ENCODE assay signal across 9 cellular contexts in genomic region chr3:45939341-45939771, GRCh38. TPM values are rescaled to one million over a fixed set of nuclear protein-coding genes. Genes with fewer than 3 reads are reported as not detected.
DNase-seq lines count a peak whose midpoint lies in the region; ATAC-seq and TF ChIP-seq lines count a peak whose summit lies in the region.
"Had no signal": no experiment of that assay in that cellular context is flagged by ENCODE, and none has a peak within 500 bp of the region (broad histone marks: within the 10 kb centered on the region; RNA-seq: fewer than 3 reads in every experiment).

No MANE protein-coding gene starts in this region.

- H3K27me3 ChIP-seq in GM23248 (replicated peaks; ENCODE audit: insufficient read depth), result no peaks in the 10 kb centered on the region
- H3K27me3 ChIP-seq in psoas muscle (ENCODE audit: insufficient read depth in 3 of 3, low read length in 2 of 3), result no peaks in the 10 kb centered on the region
- H3K27me3 ChIP-seq in spleen (replicated peaks in 1 of 7), result no peaks in the 10 kb centered on the region
- H3K27me3 ChIP-seq: heart left ventricle had no signal

- no peak overlapping the region for H2AFZ ChIP-seq in GM23248

- no peaks in the 10 kb centered on the region for H3F3A ChIP-seq in GM23248 (ENCODE audit: insufficient read depth)

- DNase-seq in GM23248 (peak; percentile 14), NCI-H82 treated with DMSO at 0.1 percent for 48 hours (lab: John Stamatoyannopoulos, UW; ENCODE audit: unreplicated experiment) (peak; percentile 32), epithelial cell of esophagus (ENCODE audit: low read depth) (peak; percentile 22), psoas muscle (no peak), spleen (no peak), A172 (ENCODE audit: low spot score) (no peak)
- DNase-seq in activated naive CD4-positive, alpha-beta T cell treated with anti-CD3 and anti-CD28 coated beads, Interleukin-2, amount 50 U/mL, for 16 hours, result no peak

- H3K4me3 ChIP-seq in GM23248, result no peak overlapping the region
- no peak overlapping the region for H3K4me3 ChIP-seq in epithelial cell of esophagus (ENCODE audit: low read length)
- H3K4me3 ChIP-seq in psoas muscle, result no peak overlapping the region
- no peak overlapping the region for H3K4me3 ChIP-seq in spleen
- H3K4me3 ChIP-seq: heart left ventricle had no signal

- H3K9ac ChIP-seq in GM23248, result no peak overlapping the region

- intact Hi-C loops in psoas muscle (cut with DNase I), result loop anchor here (1.0 to 5.0 kb wide), 3 partner anchors 58 to 139 kb away; partner anchors contain the start of gene FYCO1 (in 1 of the 2)
- intact Hi-C loops in spleen (cut with DNase I; ENCODE audit: low total_unique reads), result loop anchor here (2.0 to 5.0 kb wide), 2 partner anchors 139 to 433 kb away; partner anchors contain the start of gene CCR5

- H3K4me1 ChIP-seq in GM23248 (ENCODE audit: insufficient read depth) (peaks cover 5% of the 10 kb centered on the region), psoas muscle (peaks cover 28% of the 10 kb centered on the region), spleen (peaks cover 0 to 35% (median 16%) of the 10 kb centered on the region in 6 donors)

- no peaks in the 10 kb centered on the region for H4K20me1 ChIP-seq in GM23248 (ENCODE audit: insufficient read depth)

- H3K4me2 ChIP-seq in GM23248 (ENCODE audit: unreplicated experiment), result no peak overlapping the region

- H3K36me3 ChIP-seq in GM23248 (ENCODE audit: low read depth) (no peaks in the 10 kb centered on the region), psoas muscle (ENCODE audit: insufficient read depth in 1 of 2, low read depth in 1 of 2) (peaks cover 0 to 45% of the 10 kb centered on the region in 2 donors), spleen (peaks cover 0 to 64% (median 28%) of the 10 kb centered on the region in 6 donors)

- WGBS in GM23248 (ENCODE audit: low coverage in 1 of 2, low lambda C conversion rate in 2 of 2, missing lambda C conversion rate in 2 of 2), 2 experiments, result 21 to 26% methylated on average over 5 of the region's 5 CpGs
- 31 to 43% (median 36%) methylated on average over 5 of the region's 5 CpGs for WGBS in psoas muscle, 3 donors
- 48 to 80% (median 67%) methylated on average over 5 of the region's 5 CpGs for WGBS in spleen, 5 donors

- H3K9me2 ChIP-seq in GM23248 (ENCODE audit: insufficient read depth), result no peaks in the 10 kb centered on the region

- no peaks in the 10 kb centered on the region for H3K79me2 ChIP-seq in GM23248 (ENCODE audit: insufficient read depth)

- H3K9me3 ChIP-seq in GM23248 (ENCODE audit: low read depth) (no peaks in the 10 kb centered on the region), psoas muscle (no peaks in the 10 kb centered on the region), spleen (no peaks in the 10 kb centered on the region)
- H3K9me3 ChIP-seq: heart left ventricle had no signal

- TF ChIP-seq POLR2A in spleen (IDR thresholded peaks at IDR 0.05), result no peak

- H3K27ac ChIP-seq in GM23248 (no peak overlapping the region), psoas muscle (peak overlapping the region; percentile 78), spleen (peak overlapping the region in 4 of 8 donors; percentile 25 to 65 (median 47))

- in situ Hi-C loops in GM23248 (cut with MboI), result loop anchor here (25.0 kb wide), 1 partner anchor 423 kb away; the partner anchor contains the start of genes CCR2 and CCR5

- peak; percentile 10 to 40 (median 26) for ATAC-seq in psoas muscle
- ATAC-seq in HG02870 (IDR thresholded peaks at IDR 0.05; ENCODE audit: unreplicated experiment), result no peak

- no peak for TF ChIP-seq CTCF in epithelial cell of esophagus (IDR thresholded peaks at IDR 0.05; ENCODE audit: insufficient read depth, low read depth, low read length, missing control alignments)
- TF ChIP-seq CTCF in psoas muscle (IDR thresholded peaks at IDR 0.05), result no peak
- TF ChIP-seq CTCF in spleen (IDR thresholded peaks at IDR 0.05 in 8 of 11, conservative IDR thresholded peaks at IDR 0.05 in 3 of 11), result no peak

RNA-seq across cellular contexts. Expression of gene CXCR6, which starts 3.9 kb away (rescaled TPM):
- not detected in 2 replicates for total RNA-seq in GM23248 (2014; rRNA removed; shearing (Covaris generic))
- not detected in 2 replicates for polyA plus RNA-seq in GM23248 (2016; fragmentation: Nextera tagmentation; extraction: Ambion mirVana)
- under 1 TPM in 1 of 4 donors, not detected in 3; 0.50 TPM for total RNA-seq in psoas muscle
- under 1 TPM in 2 of 3 donors, not detected in 1; 0.05 to 0.10 TPM for polyA plus RNA-seq in psoas muscle
- 10 to 100 TPM in 5 of 7 donors, 1 to 10 TPM in 2; 6.6 to 35.3 (median 16.0) TPM for total RNA-seq in spleen
- 1 to 10 TPM; 2.5 to 3.7 (median 2.6) TPM for polyA plus RNA-seq in spleen
- total RNA-seq in A172 (2014; rRNA removed; shearing (Covaris generic)), result not detected in 2 replicates

RNA-seq across cellular contexts. Expression of gene CCR9, which starts 53.0 kb away (rescaled TPM):
- not detected in 2 replicates for total RNA-seq in GM23248 (2014; rRNA removed; shearing (Covaris generic))
- not detected in 2 replicates for polyA plus RNA-seq in GM23248 (2016; fragmentation: Nextera tagmentation; extraction: Ambion mirVana)
- not detected for total RNA-seq in psoas muscle
- polyA plus RNA-seq in psoas muscle, result under 1 TPM in 1 of 3 donors, not detected in 2; 0.03 TPM
- total RNA-seq in spleen, result 1 to 10 TPM; 1.2 to 3.6 (median 1.7) TPM
- polyA plus RNA-seq in spleen, result 1 to 10 TPM; 1.1 to 1.3 (median 1.3) TPM
- total RNA-seq in A172 (2014; rRNA removed; shearing (Covaris generic)), result not detected in 2 replicates
- total RNA-seq: heart left ventricle had no signal

RNA-seq across cellular contexts. Expression of gene FYCO1, which starts 56.3 kb away (rescaled TPM):
- total RNA-seq in GM23248 (2014; rRNA removed; shearing (Covaris generic)), result 12.8 and 13.4 TPM in 2 replicates
- polyA plus RNA-seq in GM23248 (2016; fragmentation: Nextera tagmentation; extraction: Ambion mirVana), result 6.2 and 6.3 TPM in 2 replicates
- total RNA-seq in psoas muscle, result 100 to 1,000 TPM in 3 of 4 donors, 10 to 100 TPM in 1; 60.1 to 129 (median 115) TPM
- 10 to 100 TPM; 14.0 to 68.3 (median 40.0) TPM for polyA plus RNA-seq in psoas muscle
- total RNA-seq in spleen, result 10 to 100 TPM; 22.9 to 40.1 (median 34.3) TPM
- 1 to 10 TPM; 5.2 to 7.9 (median 5.7) TPM for polyA plus RNA-seq in spleen
- total RNA-seq in A172 (2014; rRNA removed; shearing (Covaris generic)), result 6.3 and 7.3 TPM in 2 replicates

Comparison
In these comparisons a context has a peak if more than half of its experiments do, and no peak if none do; other contexts are left out.
1. DNase-seq: peak in GM23248 (single experiment), NCI-H82 treated with DMSO at 0.1 percent for 48 hours (single experiment) and epithelial cell of esophagus (single experiment); none in psoas muscle (0 of 2), spleen (single experiment), A172 (single experiment) and activated naive CD4-positive, alpha-beta T cell treated with anti-CD3 and anti-CD28 coated beads, Interleukin-2, amount 50 U/mL, for 16 hours (single experiment).